ENCODE assay signal across 12 cellular contexts in genomic region chr2:152418688-152419087, GRCh38.
DNase-seq lines count a peak whose midpoint lies in the region; ATAC-seq, FAIRE-seq and TF ChIP-seq lines count a peak whose summit lies in the region.
"Had no signal": no experiment of that assay in that cellular context is flagged by ENCODE, and none has a peak within 500 bp of the region (broad histone marks: within the 10 kb centered on the region; RNA-seq: fewer than 3 reads in every experiment).

No MANE protein-coding gene starts in this region.

- peaks cover 45% of the 10 kb centered on the region for H3K4me1 Mint-ChIP-seq in astrocyte (ENCODE audit: low read depth, unreplicated experiment)
- peaks cover 41% of the 10 kb centered on the region for H3K4me1 Mint-ChIP-seq in nephron
- H3K4me1 Mint-ChIP-seq: activated naive CD8-positive, alpha-beta T cell treated with anti-CD3 and anti-CD28 coated beads, Interleukin-2, amount 10 ng/mL, durations not matched to agents 7 days and 5 days had no signal

- no peaks in the 10 kb centered on the region for H3K27me3 ChIP-seq in astrocyte (ENCODE audit: insufficient read depth, low read length)
- no peaks in the 10 kb centered on the region for H3K27me3 ChIP-seq in stomach

- H3K36me3 ChIP-seq in astrocyte (ENCODE audit: insufficient read depth, low read length), result no peaks in the 10 kb centered on the region
- H3K36me3 ChIP-seq in stomach, result no peaks in the 10 kb centered on the region

- DNase-seq in astrocyte (ENCODE audit: low read depth) (no peak), stomach (no peak)
- DNase-seq in activated CD8-positive, alpha-beta memory T cell treated with anti-CD3 and anti-CD28 coated beads for 24 hours, result no peak
- DNase-seq: activated CD4-positive, alpha-beta T cell treated with anti-CD3 and anti-CD28 coated beads, Interleukin-2, amount 10 ng/mL, durations not matched to agents 7 days and 5 days; activated naive CD8-positive, alpha-beta T cell treated with anti-CD3 and anti-CD28 coated beads, Interleukin-2, amount 10 ng/mL, durations not matched to agents 7 days and 5 days; NCI-H69 had no signal

- ATAC-seq in GM18511 (IDR thresholded peaks at IDR 0.05; ENCODE audit: unreplicated experiment), result peak; percentile 43
- ATAC-seq in HG02885 (IDR thresholded peaks at IDR 0.05; ENCODE audit: poor library complexity, unreplicated experiment), result peak; percentile 46
- no peak for ATAC-seq in HG03097 (IDR thresholded peaks at IDR 0.05; ENCODE audit: low FRiP score, unreplicated experiment)
- ATAC-seq: GM23338 had no signal

- H3K4me3 Mint-ChIP-seq in astrocyte (ENCODE audit: unreplicated experiment), result no peak overlapping the region
- H3K4me3 Mint-ChIP-seq in nephron, result no peak overlapping the region
- H3K4me3 Mint-ChIP-seq: activated CD4-positive, alpha-beta T cell treated with anti-CD3 and anti-CD28 coated beads, Interleukin-2, amount 10 ng/mL, durations not matched to agents 7 days and 5 days; activated naive CD8-positive, alpha-beta T cell treated with anti-CD3 and anti-CD28 coated beads, Interleukin-2, amount 10 ng/mL, durations not matched to agents 7 days and 5 days; GM23338; mesothelial cell of epicardium had no signal

- peak overlapping the region; percentile 31 for H3K4me2 ChIP-seq in astrocyte (ENCODE audit: low read length)
- H3K4me2 ChIP-seq: GM23338 had no signal

- intact Hi-C loops in stomach (cut with DNase I; ENCODE audit: low total_unique reads), result no loop called here

- H3K9me3 ChIP-seq in astrocyte (ENCODE audit: insufficient read depth, low read depth, low read length) (no peaks in the 10 kb centered on the region), stomach (no peaks in the 10 kb centered on the region)

- H3K4me3 ChIP-seq in astrocyte (ENCODE audit: insufficient read depth, low read depth, low read length) (no peak overlapping the region), stomach (no peak overlapping the region)
- H3K4me3 ChIP-seq: GM23338 had no signal

- TF ChIP-seq POLR2A in stomach (IDR thresholded peaks at IDR 0.05), result no peak

- WGBS in stomach, 5 donors, result 49 to 76% (median 65%) methylated on average over 3 of the region's 3 CpGs

- no peak overlapping the region for H3K27ac ChIP-seq in astrocyte (ENCODE audit: low read depth, low read length)
- H3K27ac ChIP-seq in stomach, result no peak overlapping the region

- H3K9ac ChIP-seq in astrocyte (ENCODE audit: low read length), result peak overlapping the region; percentile 9

- H3K9me3 Mint-ChIP-seq in astrocyte (ENCODE audit: unreplicated experiment) (no peaks in the 10 kb centered on the region), nephron (no peaks in the 10 kb centered on the region)
- H3K9me3 Mint-ChIP-seq: activated CD4-positive, alpha-beta T cell treated with anti-CD3 and anti-CD28 coated beads, Interleukin-2, amount 10 ng/mL, durations not matched to agents 7 days and 5 days; activated naive CD8-positive, alpha-beta T cell treated with anti-CD3 and anti-CD28 coated beads, Interleukin-2, amount 10 ng/mL, durations not matched to agents 7 days and 5 days; GM23338; mesothelial cell of epicardium had no signal

- no peaks in the 10 kb centered on the region for H3K27me3 Mint-ChIP-seq in astrocyte (ENCODE audit: low read depth, unreplicated experiment)
- H3K27me3 Mint-ChIP-seq in nephron (ENCODE audit: low read depth), result no peaks in the 10 kb centered on the region

- peaks cover 50% of the 10 kb centered on the region for H3K79me2 ChIP-seq in astrocyte (ENCODE audit: insufficient read depth, low read length)

- H3K27ac Mint-ChIP-seq in astrocyte (ENCODE audit: unreplicated experiment) (no peak overlapping the region), nephron (peak overlapping the region in 2 of 3 experiments; percentile 45 to 52)
- H3K27ac Mint-ChIP-seq: activated CD4-positive, alpha-beta T cell treated with anti-CD3 and anti-CD28 coated beads, Interleukin-2, amount 10 ng/mL, durations not matched to agents 7 days and 5 days; activated naive CD8-positive, alpha-beta T cell treated with anti-CD3 and anti-CD28 coated beads, Interleukin-2, amount 10 ng/mL, durations not matched to agents 7 days and 5 days; GM23338; mesothelial cell of epicardium had no signal

- TF ChIP-seq CTCF in astrocyte (IDR thresholded peaks at IDR 0.05; ENCODE audit: insufficient read depth, low read depth, low read length), result no peak
- no peak for TF ChIP-seq CTCF in nephron (IDR thresholded peaks at IDR 0.05; ENCODE audit: unreplicated experiment in 3 of 3)
- no peak for TF ChIP-seq CTCF in stomach (IDR thresholded peaks at IDR 0.05)

- H3K36me3 Mint-ChIP-seq in astrocyte (ENCODE audit: low read depth, unreplicated experiment) (no peaks in the 10 kb centered on the region), nephron (ENCODE audit: low read depth) (no peaks in the 10 kb centered on the region)
- H3K36me3 Mint-ChIP-seq: activated naive CD8-positive, alpha-beta T cell treated with anti-CD3 and anti-CD28 coated beads, Interleukin-2, amount 10 ng/mL, durations not matched to agents 7 days and 5 days; mesothelial cell of epicardium had no signal

- no peak for FAIRE-seq in astrocyte (lab: Jason Lieb, UNC)

- TF ChIP-seq EP300 in stomach (IDR thresholded peaks at IDR 0.05), result no peak

- peaks cover 9% of the 10 kb centered on the region for H4K20me1 ChIP-seq in astrocyte (ENCODE audit: insufficient read depth, low read length)

- H3K4me1 ChIP-seq in astrocyte (ENCODE audit: insufficient read depth, low read length) (peaks cover 32% of the 10 kb centered on the region), stomach (peaks cover 8 to 46% (median 29%) of the 10 kb centered on the region in 4 donors)

- no peak overlapping the region for H2AFZ ChIP-seq in astrocyte (ENCODE audit: low read depth, low read length)
- H2AFZ ChIP-seq: GM23338 had no signal
